ENCODE assay signal across 1 cellular context in genomic region chr13:52736891-52737290, GRCh38.
TF ChIP-seq lines count a peak whose summit lies in the region.

No MANE protein-coding gene starts in this region.

TF ChIP-seq in H1, 55 proteins besides CTCF, POLR2A, EP300 and RAD21 (continued from another document):
- TF ChIP-seq KDM4A (IDR thresholded peaks at IDR 0.05; ENCODE audit: low read depth, low read length, severe bottlenecking) (no peak), TBP (IDR thresholded peaks at IDR 0.05; ENCODE audit: low read depth, low read length) (no peak), TEAD4 (IDR thresholded peaks at IDR 0.05; ENCODE audit: low read depth, low read length) (no peak), SP1 (IDR thresholded peaks at IDR 0.05; ENCODE audit: low read depth, low read length) (no peak), EGR1 (IDR thresholded peaks at IDR 0.05; ENCODE audit: borderline replicate concordance, low read depth, low read length) (no peak), SAP30 (IDR thresholded peaks at IDR 0.05; ENCODE audit: insufficient read depth, insufficient replicate concordance, low read length) (no peak), GABPA (IDR thresholded peaks at IDR 0.05; ENCODE audit: borderline replicate concordance, insufficient read depth, low read length) (no peak), PHF8 (conservative IDR thresholded peaks at IDR 0.05; ENCODE audit: low read depth, low read length) (no peak), POU5F1 (IDR thresholded peaks at IDR 0.05; ENCODE audit: low read depth, low read length) (no peak), CHD2 (IDR thresholded peaks at IDR 0.05; ENCODE audit: low read length) (no peak), TCF12 (IDR thresholded peaks at IDR 0.05; ENCODE audit: low read depth, low read length) (no peak)
- TF ChIP-seq, protein P1, sequence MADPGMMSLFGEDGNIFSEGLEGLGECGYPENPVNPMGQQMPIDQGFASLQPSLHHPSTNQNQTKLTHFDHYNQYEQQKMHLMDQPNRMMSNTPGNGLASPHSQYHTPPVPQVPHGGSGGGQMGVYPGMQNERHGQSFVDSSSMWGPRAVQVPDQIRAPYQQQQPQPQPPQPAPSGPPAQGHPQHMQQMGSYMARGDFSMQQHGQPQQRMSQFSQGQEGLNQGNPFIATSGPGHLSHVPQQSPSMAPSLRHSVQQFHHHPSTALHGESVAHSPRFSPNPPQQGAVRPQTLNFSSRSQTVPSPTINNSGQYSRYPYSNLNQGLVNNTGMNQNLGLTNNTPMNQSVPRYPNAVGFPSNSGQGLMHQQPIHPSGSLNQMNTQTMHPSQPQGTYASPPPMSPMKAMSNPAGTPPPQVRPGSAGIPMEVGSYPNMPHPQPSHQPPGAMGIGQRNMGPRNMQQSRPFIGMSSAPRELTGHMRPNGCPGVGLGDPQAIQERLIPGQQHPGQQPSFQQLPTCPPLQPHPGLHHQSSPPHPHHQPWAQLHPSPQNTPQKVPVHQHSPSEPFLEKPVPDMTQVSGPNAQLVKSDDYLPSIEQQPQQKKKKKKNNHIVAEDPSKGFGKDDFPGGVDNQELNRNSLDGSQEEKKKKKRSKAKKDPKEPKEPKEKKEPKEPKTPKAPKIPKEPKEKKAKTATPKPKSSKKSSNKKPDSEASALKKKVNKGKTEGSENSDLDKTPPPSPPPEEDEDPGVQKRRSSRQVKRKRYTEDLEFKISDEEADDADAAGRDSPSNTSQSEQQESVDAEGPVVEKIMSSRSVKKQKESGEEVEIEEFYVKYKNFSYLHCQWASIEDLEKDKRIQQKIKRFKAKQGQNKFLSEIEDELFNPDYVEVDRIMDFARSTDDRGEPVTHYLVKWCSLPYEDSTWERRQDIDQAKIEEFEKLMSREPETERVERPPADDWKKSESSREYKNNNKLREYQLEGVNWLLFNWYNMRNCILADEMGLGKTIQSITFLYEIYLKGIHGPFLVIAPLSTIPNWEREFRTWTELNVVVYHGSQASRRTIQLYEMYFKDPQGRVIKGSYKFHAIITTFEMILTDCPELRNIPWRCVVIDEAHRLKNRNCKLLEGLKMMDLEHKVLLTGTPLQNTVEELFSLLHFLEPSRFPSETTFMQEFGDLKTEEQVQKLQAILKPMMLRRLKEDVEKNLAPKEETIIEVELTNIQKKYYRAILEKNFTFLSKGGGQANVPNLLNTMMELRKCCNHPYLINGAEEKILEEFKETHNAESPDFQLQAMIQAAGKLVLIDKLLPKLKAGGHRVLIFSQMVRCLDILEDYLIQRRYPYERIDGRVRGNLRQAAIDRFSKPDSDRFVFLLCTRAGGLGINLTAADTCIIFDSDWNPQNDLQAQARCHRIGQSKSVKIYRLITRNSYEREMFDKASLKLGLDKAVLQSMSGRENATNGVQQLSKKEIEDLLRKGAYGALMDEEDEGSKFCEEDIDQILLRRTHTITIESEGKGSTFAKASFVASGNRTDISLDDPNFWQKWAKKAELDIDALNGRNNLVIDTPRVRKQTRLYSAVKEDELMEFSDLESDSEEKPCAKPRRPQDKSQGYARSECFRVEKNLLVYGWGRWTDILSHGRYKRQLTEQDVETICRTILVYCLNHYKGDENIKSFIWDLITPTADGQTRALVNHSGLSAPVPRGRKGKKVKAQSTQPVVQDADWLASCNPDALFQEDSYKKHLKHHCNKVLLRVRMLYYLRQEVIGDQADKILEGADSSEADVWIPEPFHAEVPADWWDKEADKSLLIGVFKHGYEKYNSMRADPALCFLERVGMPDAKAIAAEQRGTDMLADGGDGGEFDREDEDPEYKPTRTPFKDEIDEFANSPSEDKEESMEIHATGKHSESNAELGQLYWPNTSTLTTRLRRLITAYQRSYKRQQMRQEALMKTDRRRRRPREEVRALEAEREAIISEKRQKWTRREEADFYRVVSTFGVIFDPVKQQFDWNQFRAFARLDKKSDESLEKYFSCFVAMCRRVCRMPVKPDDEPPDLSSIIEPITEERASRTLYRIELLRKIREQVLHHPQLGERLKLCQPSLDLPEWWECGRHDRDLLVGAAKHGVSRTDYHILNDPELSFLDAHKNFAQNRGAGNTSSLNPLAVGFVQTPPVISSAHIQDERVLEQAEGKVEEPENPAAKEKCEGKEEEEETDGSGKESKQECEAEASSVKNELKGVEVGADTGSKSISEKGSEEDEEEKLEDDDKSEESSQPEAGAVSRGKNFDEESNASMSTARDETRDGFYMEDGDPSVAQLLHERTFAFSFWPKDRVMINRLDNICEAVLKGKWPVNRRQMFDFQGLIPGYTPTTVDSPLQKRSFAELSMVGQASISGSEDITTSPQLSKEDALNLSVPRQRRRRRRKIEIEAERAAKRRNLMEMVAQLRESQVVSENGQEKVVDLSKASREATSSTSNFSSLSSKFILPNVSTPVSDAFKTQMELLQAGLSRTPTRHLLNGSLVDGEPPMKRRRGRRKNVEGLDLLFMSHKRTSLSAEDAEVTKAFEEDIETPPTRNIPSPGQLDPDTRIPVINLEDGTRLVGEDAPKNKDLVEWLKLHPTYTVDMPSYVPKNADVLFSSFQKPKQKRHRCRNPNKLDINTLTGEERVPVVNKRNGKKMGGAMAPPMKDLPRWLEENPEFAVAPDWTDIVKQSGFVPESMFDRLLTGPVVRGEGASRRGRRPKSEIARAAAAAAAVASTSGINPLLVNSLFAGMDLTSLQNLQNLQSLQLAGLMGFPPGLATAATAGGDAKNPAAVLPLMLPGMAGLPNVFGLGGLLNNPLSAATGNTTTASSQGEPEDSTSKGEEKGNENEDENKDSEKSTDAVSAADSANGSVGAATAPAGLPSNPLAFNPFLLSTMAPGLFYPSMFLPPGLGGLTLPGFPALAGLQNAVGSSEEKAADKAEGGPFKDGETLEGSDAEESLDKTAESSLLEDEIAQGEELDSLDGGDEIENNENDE (IDR thresholded peaks at IDR 0.05; ENCODE audit: insufficient replicate concordance, low read length): no peak
